ENCODE assay signal across 1 cellular context in genomic region chr7:47473499-47474210, GRCh38.
TF ChIP-seq lines count a peak whose summit lies in the region.

No MANE protein-coding gene starts in this region.

TF ChIP-seq in GM12878, 131 proteins besides CTCF, POLR2A, EP300 and RAD21 (continued from another document):
- TF ChIP-seq USF2 (IDR thresholded peaks at IDR 0.05; ENCODE audit: borderline replicate concordance, low read depth, low read length) (peak; percentile 14; the same call in 1 of the 2 replicates), MXI1 (IDR thresholded peaks at IDR 0.05; ENCODE audit: low read depth, low read length) (no peak)
